15 cellular contexts compared by ENCODE assay signal in genomic region chr4:170931326-170931725, GRCh38.
"Had no signal": no experiment of that assay in that cellular context is flagged by ENCODE, and none has a peak within 500 bp of the region (broad histone marks: within the 10 kb centered on the region; RNA-seq: fewer than 3 reads in every experiment).

No MANE protein-coding gene starts in this region.

- H3K4me1 ChIP-seq: esophagus muscularis mucosa, foreskin keratinocyte, stomach had no signal

- H3K4me1 Mint-ChIP-seq: naive thymus-derived CD8-positive, alpha-beta T cell had no signal

- H3K27me3 Mint-ChIP-seq: dendritic cell treated with granulocyte-macrophage colony-stimulating factor and Interleukin-4, amounts not matched to agents 40 ng/mL and 50 ng/mL, for 4 days; effector memory CD8-positive, alpha-beta T cell; naive thymus-derived CD8-positive, alpha-beta T cell had no signal

- H3K27ac Mint-ChIP-seq: dendritic cell treated with granulocyte-macrophage colony-stimulating factor and Interleukin-4, amounts not matched to agents 40 ng/mL and 50 ng/mL, for 4 days; effector memory CD8-positive, alpha-beta T cell; naive thymus-derived CD8-positive, alpha-beta T cell had no signal

- H3K36me3 Mint-ChIP-seq: naive thymus-derived CD8-positive, alpha-beta T cell had no signal

- H3K9me3 Mint-ChIP-seq: dendritic cell treated with granulocyte-macrophage colony-stimulating factor and Interleukin-4, amounts not matched to agents 40 ng/mL and 50 ng/mL, for 4 days had no signal

- DNase-seq: effector memory CD8-positive, alpha-beta T cell; foreskin keratinocyte; kidney; left colon; mucosa of descending colon; naive thymus-derived CD8-positive, alpha-beta T cell; stimulated activated CD4-positive, alpha-beta T cell treated with anti-CD3 and anti-CD28 coated beads, Interleukin-12 subunit alpha, Interleukin-12 subunit beta, amount 100 ng/mL, for 4 hours; stimulated activated naive CD4-positive, alpha-beta T cell; stomach; trophoblast cell had no signal

- H3K9me3 ChIP-seq: esophagus muscularis mucosa, mucosa of descending colon, neutrophil, stomach had no signal

- H3K4me3 ChIP-seq: esophagus muscularis mucosa, hepatocyte, mucosa of descending colon, skin epidermis, stomach had no signal

- H3K4me3 Mint-ChIP-seq: dendritic cell treated with granulocyte-macrophage colony-stimulating factor and Interleukin-4, amounts not matched to agents 40 ng/mL and 50 ng/mL, for 4 days; effector memory CD8-positive, alpha-beta T cell; naive thymus-derived CD8-positive, alpha-beta T cell had no signal

- H3K36me3 ChIP-seq: esophagus muscularis mucosa, neutrophil, stomach had no signal

- H3K27me3 ChIP-seq: esophagus muscularis mucosa, foreskin keratinocyte, hepatocyte, neutrophil, stomach had no signal
